ENCODE assay signal across 13 cellular contexts in the genomic region with DNA sequence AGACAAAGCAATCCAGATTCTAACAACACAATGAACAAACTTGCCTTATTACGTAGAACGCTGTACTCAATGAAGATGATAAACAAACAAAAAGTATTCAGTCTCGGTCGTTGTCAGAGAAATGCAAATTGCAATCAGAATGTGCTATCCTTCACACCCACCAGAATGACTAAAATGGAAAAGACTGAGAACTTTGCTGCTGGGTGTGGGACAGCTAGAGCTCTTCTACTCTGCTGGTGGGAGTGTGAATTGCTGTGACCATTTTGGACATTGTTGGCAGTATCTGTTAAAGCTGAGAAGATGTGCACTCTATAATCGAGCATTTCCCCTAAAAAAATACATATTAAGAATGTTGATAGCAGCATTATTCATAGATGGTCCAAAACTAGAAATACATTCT.
"Had no signal": no experiment of that assay in that cellular context is flagged by ENCODE, and none has a peak within 500 bp of the region (broad histone marks: within the 10 kb centered on the region; RNA-seq: fewer than 3 reads in every experiment).

No MANE protein-coding gene starts in this region.

- H3K27ac Mint-ChIP-seq: activated CD8-positive, alpha-beta memory T cell treated with anti-CD3 and anti-CD28 coated beads, Interleukin-2, amount 10 ng/mL, durations not matched to agents 7 days and 5 days; activated naive CD4-positive, alpha-beta T cell treated with anti-CD3 and anti-CD28 coated beads, Interleukin-2, amount 50 U/mL, for 72 hours; activated T-cell treated with anti-CD3 and anti-CD28 coated beads, Interleukin-2, amount 50 U/mL, for 24 hours; dendritic cell treated with granulocyte-macrophage colony-stimulating factor and Interleukin-4, amounts not matched to agents 40 ng/mL and 50 ng/mL, for 4 days had no signal

- H3K4me3 ChIP-seq: left lung, stomach had no signal

- H3K27me3 Mint-ChIP-seq: activated CD8-positive, alpha-beta memory T cell treated with anti-CD3 and anti-CD28 coated beads, Interleukin-2, amount 10 ng/mL, durations not matched to agents 7 days and 5 days; activated T-cell treated with anti-CD3 and anti-CD28 coated beads, Interleukin-2, amount 50 U/mL, for 24 hours; dendritic cell treated with granulocyte-macrophage colony-stimulating factor and Interleukin-4, amounts not matched to agents 40 ng/mL and 50 ng/mL, for 4 days had no signal

- H3K36me3 Mint-ChIP-seq: activated CD8-positive, alpha-beta memory T cell treated with anti-CD3 and anti-CD28 coated beads, Interleukin-2, amount 10 ng/mL, durations not matched to agents 7 days and 5 days; activated naive CD4-positive, alpha-beta T cell treated with anti-CD3 and anti-CD28 coated beads, Interleukin-2, amount 50 U/mL, for 72 hours had no signal

- DNase-seq: activated CD4-positive, alpha-beta T cell treated with anti-CD3 and anti-CD28 coated beads, Interleukin-2, amount 50 U/mL, for 4 hours; activated CD8-positive, alpha-beta memory T cell treated with anti-CD3 and anti-CD28 coated beads, Interleukin-2, amount 10 ng/mL, durations not matched to agents 7 days and 5 days; activated effector memory CD4-positive, alpha-beta T cell treated with anti-CD3 and anti-CD28 coated beads, Interleukin-2, amount 50 U/mL, for 16 hours; activated T-cell treated with anti-CD3 and anti-CD28 coated beads, Interleukin-2, amount 50 U/mL, for 24 hours; effector memory CD4-positive, alpha-beta T cell; left lung; mammary epithelial cell; stimulated activated CD4-positive, alpha-beta T cell treated with anti-CD3 and anti-CD28 coated beads, Interleukin-1b, Interleukin-23, amount 100 ng/mL, for 48 hours; stomach had no signal

- FAIRE-seq: keratinocyte had no signal

- H3K9me3 Mint-ChIP-seq: activated naive CD4-positive, alpha-beta T cell treated with anti-CD3 and anti-CD28 coated beads, Interleukin-2, amount 50 U/mL, for 72 hours; activated T-cell treated with anti-CD3 and anti-CD28 coated beads, Interleukin-2, amount 50 U/mL, for 24 hours had no signal

- H3K27ac ChIP-seq: left lung, parathyroid adenoma, stomach had no signal

- H3K4me3 Mint-ChIP-seq: activated CD8-positive, alpha-beta memory T cell treated with anti-CD3 and anti-CD28 coated beads, Interleukin-2, amount 10 ng/mL, durations not matched to agents 7 days and 5 days; activated T-cell treated with anti-CD3 and anti-CD28 coated beads, Interleukin-2, amount 50 U/mL, for 24 hours; dendritic cell treated with granulocyte-macrophage colony-stimulating factor and Interleukin-4, amounts not matched to agents 40 ng/mL and 50 ng/mL, for 4 days had no signal
